In genomic region chr17:50056961-50057330, GRCh38 we compare ENCODE assay signal across 8 cellular contexts. TPM values are rescaled to one million over a fixed set of nuclear protein-coding genes. Genes with fewer than 3 reads are reported as not detected.
DNase-seq lines count a peak whose midpoint lies in the region; ATAC-seq and TF ChIP-seq lines count a peak whose summit lies in the region.

No MANE protein-coding gene starts in this region.

- H3K4me3 ChIP-seq in ACC112 (ENCODE audit: low read depth, low read length) (peak overlapping the region; percentile 82), HFF-Myc (replicated peaks; ENCODE audit: low read depth, low read length) (peak overlapping the region; percentile 72), breast epithelium (peak overlapping the region; percentile 59 to 94 (median 88)), lower lobe of right lung (peak overlapping the region; percentile 89)

- peaks cover 80% of the 10 kb centered on the region for H3K79me2 ChIP-seq in ACC112 (ENCODE audit: control insufficient read depth, insufficient read depth, low read length, unreplicated experiment)

- TF ChIP-seq CTCF in HFF-Myc (IDR thresholded peaks at IDR 0.05; ENCODE audit: low read depth, low read length, missing control alignments) (no peak), breast epithelium (IDR thresholded peaks at IDR 0.05) (no peak), lower lobe of right lung (IDR thresholded peaks at IDR 0.05) (no peak)

- peak overlapping the region; percentile 98 for H3K27ac ChIP-seq in ACC112 (ENCODE audit: low read depth, low read length)
- peak overlapping the region; percentile 96 to 99 for H3K27ac ChIP-seq in breast epithelium
- peak overlapping the region; percentile 96 for H3K27ac ChIP-seq in lower lobe of right lung

- H3K9me3 ChIP-seq in breast epithelium (no peaks in the 10 kb centered on the region), lower lobe of right lung (no peaks in the 10 kb centered on the region)

- no peak for TF ChIP-seq POLR2A in breast epithelium (IDR thresholded peaks at IDR 0.05)

- intact Hi-C loops in breast epithelium (cut with DNase I; ENCODE audit: low total_unique reads) (no loop called here), lower lobe of right lung (cut with DNase I) (no loop called here)

- H3K36me3 ChIP-seq in ACC112 (ENCODE audit: insufficient read depth, low read length) (peaks cover 11% of the 10 kb centered on the region; the same call in 1 of the 2 replicates), breast epithelium (no peaks in the 10 kb centered on the region), lower lobe of right lung (no peaks in the 10 kb centered on the region)

- DNase-seq in HFF-Myc (ENCODE audit: extremely low read depth, low read depth) (no peak), breast epithelium (ENCODE audit: low spot score in 2 of 2) (no peak), lower lobe of right lung (no peak), iPS-NIHi11 (ENCODE audit: low spot score) (no peak), left lobe of liver (ENCODE audit: low spot score) (no peak)
- no peak for DNase-seq in stimulated activated CD4-positive, alpha-beta T cell treated with anti-CD3 and anti-CD28 coated beads, Interleukin-4, amount 100 ng/mL, for 1 hour

- H3K4me1 ChIP-seq in ACC112 (ENCODE audit: control insufficient read depth, insufficient read depth, low read length, unreplicated experiment) (peaks cover 73% of the 10 kb centered on the region), breast epithelium (peaks cover 7 to 22% of the 10 kb centered on the region in 2 donors), lower lobe of right lung (peaks cover 84% of the 10 kb centered on the region)

- no peaks in the 10 kb centered on the region for H3K27me3 ChIP-seq in ACC112 (ENCODE audit: insufficient read depth, low read length)
- no peaks in the 10 kb centered on the region for H3K27me3 ChIP-seq in breast epithelium
- no peaks in the 10 kb centered on the region for H3K27me3 ChIP-seq in lower lobe of right lung (ENCODE audit: low read depth)

- no peak overlapping the region for H2AFZ ChIP-seq in ACC112 (ENCODE audit: low read length, unreplicated experiment)

- ATAC-seq in lower lobe of right lung (no peak), GM18870 (IDR thresholded peaks at IDR 0.05; ENCODE audit: unreplicated experiment) (no peak), left lobe of liver (no peak)

RNA-seq across cellular contexts. Expression of gene ITGA3, which starts 1.0 kb away (rescaled TPM):
- 10 to 100 TPM; 10.6 to 67.6 (median 48.5) TPM for total RNA-seq in breast epithelium
- 162 TPM for total RNA-seq in lower lobe of right lung
- 2.7 TPM for total RNA-seq in left lobe of liver

RNA-seq across cellular contexts. Expression of gene PDK2, which starts 38.2 kb away (rescaled TPM):
- total RNA-seq in breast epithelium: 10 to 100 TPM; 28.2 to 53.4 (median 30.5) TPM
- total RNA-seq in lower lobe of right lung: 35.7 TPM
- 52.0 TPM for total RNA-seq in left lobe of liver
